Comparison of ENCODE assay signal across 8 cellular contexts in the genomic region with DNA sequence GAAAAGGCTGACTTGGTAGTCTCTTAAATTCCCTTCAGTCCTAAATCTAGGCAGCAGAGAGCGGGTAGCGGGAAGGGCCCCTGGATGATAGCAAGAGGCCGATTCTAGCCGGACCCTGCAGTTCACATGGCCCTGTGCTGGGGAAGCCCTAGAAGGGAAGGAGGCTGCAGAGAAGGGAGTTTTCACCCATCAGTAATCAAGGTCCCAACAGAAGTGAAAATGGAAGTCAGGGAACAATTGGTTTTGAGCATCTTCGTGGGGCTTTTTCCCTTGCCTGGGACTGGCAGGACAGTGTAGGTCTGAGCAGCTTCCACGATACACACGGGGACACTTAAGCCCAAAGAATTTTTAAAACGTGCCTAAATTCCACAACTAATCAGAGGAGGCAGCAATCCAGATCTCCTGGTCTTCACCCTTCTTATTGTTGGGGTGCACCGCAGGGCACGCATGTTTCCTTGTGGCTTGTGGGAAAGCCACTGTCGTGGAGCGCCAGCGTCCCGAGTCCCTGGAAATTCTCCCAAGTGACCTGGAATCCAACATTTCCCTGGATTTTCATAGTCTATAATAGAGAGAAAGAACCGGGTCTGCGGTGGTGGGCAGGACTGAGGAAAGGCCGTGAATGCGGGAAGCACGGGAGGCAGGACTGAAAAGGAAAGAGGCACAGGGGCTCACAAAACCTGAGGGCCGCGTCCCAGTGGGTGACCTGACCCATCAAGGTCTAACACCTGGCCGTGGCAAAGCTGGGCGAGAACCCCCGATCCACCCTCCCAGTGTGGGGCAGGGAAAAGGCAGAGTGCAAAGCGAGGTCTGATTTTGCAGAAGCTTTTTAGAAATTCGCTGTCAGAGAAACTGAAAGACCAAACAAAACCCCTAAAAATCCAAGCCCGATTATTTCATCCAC. TPM values are rescaled to one million over a fixed set of nuclear protein-coding genes. Genes with fewer than 3 reads are reported as not detected.
A peak's percentile ranks its signal among the peaks of the same experiment; 100 is the strongest.
DNase-seq lines count a peak whose midpoint lies in the region; ATAC-seq, FAIRE-seq and TF ChIP-seq lines count a peak whose summit lies in the region.

No MANE protein-coding gene starts in this region.

- POLR2A ChIA-PET in HCT116 (lab: Charles Lee): no interaction called here

- peaks cover 6% of the 10 kb centered on the region; the same call in 1 of the 2 replicates for H3K79me2 ChIP-seq in HCT116 (ENCODE audit: insufficient read depth, low read length)

- no peaks in the 10 kb centered on the region for H3K36me3 ChIP-seq in HCT116 (ENCODE audit: control insufficient read depth in 1 of 2, insufficient read depth in 2 of 2, low read length in 2 of 2)
- H3K36me3 ChIP-seq in iPS DF 6.9 (ENCODE audit: control insufficient read depth, insufficient read depth, low read length): no peaks in the 10 kb centered on the region

- RAD21 ChIA-PET in HCT116 (lab: Charles Lee; ENCODE audit: low non-redundant PET in 1 of 2, low total read pairs in 2 of 2, uncharacterized antibody in 2 of 2, unreplicated experiment in 2 of 2): no interaction called here

- H3K27ac Mint-ChIP-seq in activated T-helper 1 cell treated with anti-CD3 and anti-CD28 coated beads, Interleukin-12 subunit alpha, Interleukin-12 subunit beta, Interleukin-2, Interleukin-4 antibody, amounts not matched to agents 30 ng/mL and 10 ng/mL and 1 ng/mL, durations not matched to agents 14 hours and 24 hours and 36 hours: peak overlapping the region; percentile 28

- H3K27me3 Mint-ChIP-seq in activated T-helper 1 cell treated with anti-CD3 and anti-CD28 coated beads, Interleukin-12 subunit alpha, Interleukin-12 subunit beta, Interleukin-2, Interleukin-4 antibody, amounts not matched to agents 30 ng/mL and 10 ng/mL and 1 ng/mL, durations not matched to agents 14 hours and 24 hours and 36 hours (ENCODE audit: insufficient read depth): peaks cover 52% of the 10 kb centered on the region

- peak overlapping the region; percentile 69 to 78 for H3K4me3 ChIP-seq in HCT116 (replicated peaks in 1 of 2; ENCODE audit: low read depth in 1 of 2, low read length in 2 of 2)
- peak overlapping the region; percentile 7; the same call in 1 of the 2 replicates for H3K4me3 ChIP-seq in iPS DF 6.9 (ENCODE audit: low read length)

- TF ChIP-seq RAD21 in HCT116 (IDR thresholded peaks at IDR 0.05; ENCODE audit: low read depth): no peak

- BruUV-seq in HCT116 (replicated peaks; lab: Mats Ljungman, UMichigan): no TSS peak

- no peak for ATAC-seq in HCT116
- ATAC-seq in stimulated activated naive CD8-positive, alpha-beta T cell treated with anti-CD3 and anti-CD28 coated beads, Interleukin-15, Interleukin-2, amounts not matched to agents 100 U/mL and 50 U/mL, for 24 hours: no peak
- no peak for ATAC-seq in GM21619 (IDR thresholded peaks at IDR 0.05; ENCODE audit: unreplicated experiment)

- no peak for FAIRE-seq in GM19239 (lab: Jason Lieb, UNC)

- H3K27me3 ChIP-seq in HCT116 (ENCODE audit: insufficient read depth, low read length) (no peaks in the 10 kb centered on the region), iPS DF 6.9 (ENCODE audit: control insufficient read depth, insufficient read depth, low read length) (peaks cover 76% of the 10 kb centered on the region)

- no CpG with 5 or more reads among the region's 27 CpGs for WGBS in iPS DF 6.9 (ENCODE audit: insufficient coverage, insufficient read length)

- peak overlapping the region; percentile 1 for H2AFZ ChIP-seq in HCT116 (ENCODE audit: low read depth, low read length, poor library complexity, severe bottlenecking)

- no peaks in the 10 kb centered on the region for H3K9me3 Mint-ChIP-seq in activated T-helper 1 cell treated with anti-CD3 and anti-CD28 coated beads, Interleukin-12 subunit alpha, Interleukin-12 subunit beta, Interleukin-2, Interleukin-4 antibody, amounts not matched to agents 30 ng/mL and 10 ng/mL and 1 ng/mL, durations not matched to agents 14 hours and 24 hours and 36 hours

- H3K9me2 ChIP-seq in HCT116 (ENCODE audit: insufficient read depth): no peaks in the 10 kb centered on the region

- H3K4me3 Mint-ChIP-seq in activated T-helper 1 cell treated with anti-CD3 and anti-CD28 coated beads, Interleukin-12 subunit alpha, Interleukin-12 subunit beta, Interleukin-2, Interleukin-4 antibody, amounts not matched to agents 30 ng/mL and 10 ng/mL and 1 ng/mL, durations not matched to agents 14 hours and 24 hours and 36 hours: peak overlapping the region; percentile 81

- no peaks in the 10 kb centered on the region for H4K20me1 ChIP-seq in HCT116 (ENCODE audit: insufficient read depth)

- peaks cover 2% of the 10 kb centered on the region for H3K36me3 Mint-ChIP-seq in activated T-helper 1 cell treated with anti-CD3 and anti-CD28 coated beads, Interleukin-12 subunit alpha, Interleukin-12 subunit beta, Interleukin-2, Interleukin-4 antibody, amounts not matched to agents 30 ng/mL and 10 ng/mL and 1 ng/mL, durations not matched to agents 14 hours and 24 hours and 36 hours (ENCODE audit: low read depth)

- H3K27ac ChIP-seq in HCT116 (ENCODE audit: low read depth, low read length) (peak overlapping the region; percentile 74; the same call in 1 of the 2 replicates), iPS DF 6.9 (ENCODE audit: low read length) (no peak overlapping the region)

- peaks cover 13% of the 10 kb centered on the region for H3K4me1 Mint-ChIP-seq in activated T-helper 1 cell treated with anti-CD3 and anti-CD28 coated beads, Interleukin-12 subunit alpha, Interleukin-12 subunit beta, Interleukin-2, Interleukin-4 antibody, amounts not matched to agents 30 ng/mL and 10 ng/mL and 1 ng/mL, durations not matched to agents 14 hours and 24 hours and 36 hours (ENCODE audit: low read depth)

- TF ChIP-seq POLR2A in HCT116 (IDR thresholded peaks at IDR 0.05; ENCODE audit: borderline replicate concordance, extremely low read depth, insufficient read depth, insufficient read length): no peak

- H3K4me1 ChIP-seq in HCT116 (ENCODE audit: control insufficient read depth in 1 of 2, insufficient read depth in 2 of 2, low read length in 2 of 2) (peaks cover 23 to 53% of the 10 kb centered on the region in 2 experiments), iPS DF 6.9 (ENCODE audit: control insufficient read depth, insufficient read depth, low read length) (no peaks in the 10 kb centered on the region)

- intact Hi-C loops in HCT116 (cut with micrococcal nuclease): loop anchor here (5.0 kb wide), 1 partner anchor 498 kb away; no protein-coding TSS in a partner anchor
- intact Hi-C loops in activated T-helper 1 cell treated with anti-CD3 and anti-CD28 coated beads, Interleukin-12 subunit alpha, Interleukin-12 subunit beta, Interleukin-2, Interleukin-4 antibody, amounts not matched to agents 30 ng/mL and 10 ng/mL and 1 ng/mL, durations not matched to agents 14 hours and 24 hours and 36 hours (cut with micrococcal nuclease): loop anchor here (1.0 to 2.0 kb wide), 2 partner anchors 37 to 38 kb away; no protein-coding TSS in a partner anchor

- no peaks in the 10 kb centered on the region for H3K9me3 ChIP-seq in HCT116 (ENCODE audit: control insufficient read depth in 1 of 2, insufficient read depth in 1 of 2, low read depth in 1 of 2, low read length in 2 of 2)
- H3K9me3 ChIP-seq in iPS DF 6.9 (ENCODE audit: control insufficient read depth, insufficient read depth, low read length): no peaks in the 10 kb centered on the region

- peak overlapping the region; percentile 82 for H3K9ac ChIP-seq in HCT116 (ENCODE audit: low read length)

- DNase-seq in HCT116 (ENCODE audit: low read depth, low spot score) (no peak), iPS DF 6.9 (ENCODE audit: low read depth, low spot score) (no peak), GM19239 (ENCODE audit: insufficient read length, low spot score) (no peak), HuH-7 (ENCODE audit: low spot score) (no peak), NCI-H82 (lab: John Stamatoyannopoulos, UW) (no peak)
- DNase-seq in activated T-helper 1 cell treated with anti-CD3 and anti-CD28 coated beads, Interleukin-12 subunit alpha, Interleukin-12 subunit beta, Interleukin-2, Interleukin-4 antibody, amounts not matched to agents 30 ng/mL and 10 ng/mL and 1 ng/mL, durations not matched to agents 14 hours and 24 hours and 36 hours (ENCODE audit: low spot score): no peak
- DNase-seq in stimulated activated naive CD8-positive, alpha-beta T cell treated with anti-CD3 and anti-CD28 coated beads, Interleukin-15, Interleukin-2, amounts not matched to agents 100 U/mL and 50 U/mL, for 24 hours: peak; percentile 17

- CTCF ChIA-PET in HCT116 (lab: Charles Lee): no interaction called here

- H3K4me2 ChIP-seq in HCT116 (ENCODE audit: low read length): peak overlapping the region; percentile 96

- no peak for TF ChIP-seq CTCF in HCT116 (IDR thresholded peaks at IDR 0.05 in 2 of 3, conservative IDR thresholded peaks at IDR 0.05 in 1 of 3; ENCODE audit: borderline replicate concordance in 1 of 3, insufficient read depth in 1 of 3, low read depth in 2 of 3, low read length in 2 of 3)

TF ChIP-seq in HCT116, 20 proteins besides CTCF, POLR2A, EP300 and RAD21:
- TF ChIP-seq YY1 (IDR thresholded peaks at IDR 0.05; ENCODE audit: extremely low read depth, insufficient replicate concordance, low read depth, low read length): no peak
- TF ChIP-seq ZNF274 (IDR thresholded peaks at IDR 0.05; ENCODE audit: low read depth, low read length): no peak
- TF ChIP-seq ELF1 (IDR thresholded peaks at IDR 0.05; ENCODE audit: borderline replicate concordance, low read depth): no peak
- TF ChIP-seq POLR2AphosphoS5 (IDR thresholded peaks at IDR 0.05; ENCODE audit: low read depth, low read length): no peak
TF ChIP-seq in HCT116: peak in this region for 0.

RNA-seq across cellular contexts. Expression of a gene that starts 0.8 kb away (rescaled TPM):
- total RNA-seq in HCT116 (2021; ENCODE audit: unreplicated experiment): 32.3 TPM
- 24.3 and 26.3 TPM in 2 replicates for polyA plus RNA-seq in HCT116 (2012)
- total RNA-seq in activated T-helper 1 cell treated with anti-CD3 and anti-CD28 coated beads, Interleukin-12 subunit alpha, Interleukin-12 subunit beta, Interleukin-2, Interleukin-4 antibody, amounts not matched to agents 30 ng/mL and 10 ng/mL and 1 ng/mL, durations not matched to agents 14 hours and 24 hours and 36 hours: 6.7 and 7.3 TPM in 2 replicates

RNA-seq across cellular contexts. Expression of a gene that starts 29.9 kb away (rescaled TPM):
- 0.15 TPM for total RNA-seq in HCT116 (2021; ENCODE audit: unreplicated experiment)
- 0.12 and 0.26 TPM in 2 replicates for polyA plus RNA-seq in HCT116 (2012)
- 0.36 TPM in 1 of 2 replicates, not detected in the other for total RNA-seq in activated T-helper 1 cell treated with anti-CD3 and anti-CD28 coated beads, Interleukin-12 subunit alpha, Interleukin-12 subunit beta, Interleukin-2, Interleukin-4 antibody, amounts not matched to agents 30 ng/mL and 10 ng/mL and 1 ng/mL, durations not matched to agents 14 hours and 24 hours and 36 hours
